29 cellular contexts compared by ENCODE assay signal in the genomic region with DNA sequence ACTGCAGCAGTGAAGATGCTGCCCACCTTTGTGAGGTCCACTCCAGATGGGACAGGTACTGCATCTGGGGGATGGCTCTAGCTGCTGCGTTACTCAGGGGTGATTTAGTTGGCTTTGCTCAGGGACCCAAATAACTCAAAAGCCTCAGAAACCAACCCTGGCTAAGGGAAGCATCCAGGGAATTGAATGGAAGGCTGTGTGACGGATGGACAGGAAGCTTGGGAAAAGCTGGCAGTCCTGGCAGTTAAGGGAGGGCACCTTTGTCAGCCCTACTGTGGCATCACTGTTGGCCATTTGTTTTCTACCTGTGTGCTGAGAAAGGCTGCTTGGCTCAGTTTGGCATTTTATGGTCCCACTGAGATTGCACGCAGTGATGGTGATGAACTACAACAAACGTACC.
"Had no signal": no experiment of that assay in that cellular context is flagged by ENCODE, and none has a peak within 500 bp of the region (broad histone marks: within the 10 kb centered on the region; RNA-seq: fewer than 3 reads in every experiment).

No MANE protein-coding gene starts in this region.

- H3K9me3 Mint-ChIP-seq: dendritic cell treated with granulocyte-macrophage colony-stimulating factor and Interleukin-4, amounts not matched to agents 40 ng/mL and 50 ng/mL, for 4 days; endodermal cell; naive thymus-derived CD8-positive, alpha-beta T cell; nephron progenitor cell; stimulated activated naive CD8-positive, alpha-beta T cell treated with anti-CD3 and anti-CD28 coated beads, Interleukin-15, amount 100 ng/mL, for 72 hours had no signal

- H3K27ac Mint-ChIP-seq: endodermal cell, nephron progenitor cell, progenitor cell of endocrine pancreas had no signal

- H3K27ac ChIP-seq: epithelial cell of prostate, lower lobe of right lung, parathyroid adenoma, tibial artery, upper lobe of right lung, uterus had no signal

- H3K4me2 ChIP-seq: smooth muscle cell had no signal

- H3K9me3 ChIP-seq: gastrocnemius medialis, lower lobe of right lung, neutrophil, testis, tibial artery, upper lobe of right lung, uterus had no signal

- H3K36me3 ChIP-seq: gastrocnemius medialis, upper lobe of right lung, uterus had no signal

- H3K27me3 ChIP-seq: gastrocnemius medialis, neutrophil, testis, tibial artery, upper lobe of right lung, uterus had no signal

- H3K79me2 ChIP-seq: parathyroid adenoma had no signal

- H3K4me3 ChIP-seq: gastrocnemius medialis, lower lobe of right lung, smooth muscle cell, testis, tibial artery, upper lobe of right lung, uterus had no signal

- FAIRE-seq: colon, keratinocyte had no signal

- H3K4me3 Mint-ChIP-seq: dendritic cell treated with granulocyte-macrophage colony-stimulating factor and Interleukin-4, amounts not matched to agents 40 ng/mL and 50 ng/mL, for 4 days; endodermal cell; naive thymus-derived CD8-positive, alpha-beta T cell; nephron progenitor cell; stimulated activated naive CD8-positive, alpha-beta T cell treated with anti-CD3 and anti-CD28 coated beads, Interleukin-15, amount 100 ng/mL, for 72 hours had no signal

- H3K9ac ChIP-seq: parathyroid adenoma had no signal

- H2AFZ ChIP-seq: parathyroid adenoma had no signal

- H3K4me1 ChIP-seq: uterus had no signal

- DNase-seq: effector CD8-positive, alpha-beta T cell; endodermal cell; foreskin fibroblast; gastrocnemius medialis; head of caudate nucleus; left ventricle myocardium superior; lower lobe of right lung; nephron progenitor cell; stimulated activated CD4-positive, alpha-beta T cell treated with anti-CD3 and anti-CD28 coated beads, Interleukin-12 subunit alpha, Interleukin-12 subunit beta, amount 100 ng/mL, for 4 hours; stimulated activated CD4-positive, alpha-beta T cell treated with anti-CD3 and anti-CD28 coated beads, Interleukin-1b, Interleukin-23, amount 100 ng/mL, for 48 hours; stimulated activated CD4-positive, alpha-beta T cell treated with anti-CD3 and anti-CD28 coated beads, Interleukin-4, amount 100 ng/mL, for 1 hour; stimulated activated CD8-positive, alpha-beta memory T cell treated with anti-CD3 and anti-CD28 coated beads, Interleukin-4, amount 100 ng/mL, for 48 hours; stimulated activated naive CD4-positive, alpha-beta T cell; stimulated activated naive CD8-positive, alpha-beta T cell treated with anti-CD3 and anti-CD28 coated beads, Interleukin-15, amount 100 ng/mL, for 72 hours; testis; tibial artery; upper lobe of right lung; uterus had no signal

- ATAC-seq: esophagus mucosa; gastrocnemius medialis; left ventricle myocardium superior; lower lobe of right lung; naive thymus-derived CD8-positive, alpha-beta T cell; sciatic nerve; stimulated activated naive CD8-positive, alpha-beta T cell treated with anti-CD3 and anti-CD28 coated beads, Interleukin-15, amount 100 ng/mL, for 72 hours; upper lobe of right lung had no signal

- H3K27me3 Mint-ChIP-seq: dendritic cell treated with granulocyte-macrophage colony-stimulating factor and Interleukin-4, amounts not matched to agents 40 ng/mL and 50 ng/mL, for 4 days; naive thymus-derived CD8-positive, alpha-beta T cell; progenitor cell of endocrine pancreas; stimulated activated naive CD8-positive, alpha-beta T cell treated with anti-CD3 and anti-CD28 coated beads, Interleukin-15, amount 100 ng/mL, for 72 hours had no signal
